In genomic region chr6:169384291-169384690, GRCh38 we compare ENCODE assay signal across 34 cellular contexts.
"Had no signal": no experiment of that assay in that cellular context is flagged by ENCODE, and none has a peak within 500 bp of the region (broad histone marks: within the 10 kb centered on the region; RNA-seq: fewer than 3 reads in every experiment).

No MANE protein-coding gene starts in this region.

- DNase-seq: Karpas-422, Kasumi-1, KG1, MG63, MM.1S, NCI-H1048, NCI-H1092, NCI-H1092 treated with DMSO at 0.1 percent for 48 hours, NCI-H1105, NCI-H1105 treated with DMSO at 0.1 percent for 48 hours, NCI-H1417, NCI-H1417 treated with DMSO at 0.1 percent for 48 hours, NCI-H1436, NCI-H1436 treated with DMSO at 0.1 percent for 48 hours, NCI-H1694, NCI-H1694 treated with DMSO at 0.1 percent for 48 hours, NCI-H187, NCI-H187 treated with DMSO at 0.1 percent for 48 hours, NCI-H1930, NCI-H2029, NCI-H2029 treated with DMSO at 0.1 percent for 48 hours, NCI-H2081, NCI-H2081 treated with DMSO at 0.1 percent for 48 hours, NCI-H2107, NCI-H2171, NCI-H2171 treated with DMSO at 0.1 percent for 48 hours, NCI-H2227 treated with DMSO at 0.1 percent for 48 hours, NCI-H226, NCI-H345, NCI-H446, NCI-H446 treated with DMSO at 0.1 percent for 48 hours, NCI-H510A, NCI-H510A treated with DMSO at 0.1 percent for 48 hours had no signal

- H3K36me3 ChIP-seq: MG63 had no signal

- H3K9me3 ChIP-seq: MG63 had no signal

- H3K27me3 ChIP-seq: MG63 had no signal

- H3K4me3 ChIP-seq: MG63 had no signal

- H3K27ac ChIP-seq: KMS-11 had no signal
